In the genomic region with DNA sequence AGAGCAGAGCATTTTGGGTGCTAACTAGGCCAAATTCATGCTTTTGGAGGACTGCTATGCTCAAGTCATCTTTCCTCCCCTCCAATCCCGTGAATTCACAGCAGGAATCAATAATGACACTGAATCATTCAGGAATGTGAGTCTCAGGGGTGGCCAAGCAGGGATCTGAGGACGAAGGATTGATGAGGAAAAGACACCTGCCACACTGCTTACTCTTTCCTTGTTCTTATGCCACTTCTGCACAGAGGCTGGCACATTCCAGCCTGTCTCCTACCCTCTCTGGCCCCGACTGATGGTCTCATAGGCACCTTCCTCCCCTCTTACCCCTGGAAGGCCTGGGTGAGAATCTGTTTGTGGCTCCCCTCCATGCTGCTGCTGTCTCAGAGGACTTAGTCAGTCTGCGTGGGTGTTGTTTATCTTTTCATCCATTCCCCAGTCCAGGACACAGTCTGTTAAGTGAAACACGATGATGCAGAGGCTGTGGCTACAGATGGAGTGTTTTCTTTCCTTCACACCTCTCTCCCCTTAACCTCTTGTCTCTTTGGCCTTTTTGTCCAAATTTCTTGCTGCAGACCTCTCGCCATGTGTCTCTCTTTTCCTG, we compare ENCODE assay signal across 12 cellular contexts.
A peak's percentile ranks its signal among the peaks of the same experiment; 100 is the strongest.
DNase-seq lines count a peak whose midpoint lies in the region; TF ChIP-seq lines count a peak whose summit lies in the region.
"Had no signal": no experiment of that assay in that cellular context is flagged by ENCODE, and none has a peak within 500 bp of the region (broad histone marks: within the 10 kb centered on the region; RNA-seq: fewer than 3 reads in every experiment).

No MANE protein-coding gene starts in this region.

- H3K4me3 ChIP-seq in esophagus muscularis mucosa (no peak overlapping the region), WERI-Rb-1 (ENCODE audit: low read depth, low read length) (no peak overlapping the region)
- H3K4me3 ChIP-seq: ascending aorta, PC-9, spleen had no signal

- H3K9me3 ChIP-seq in esophagus muscularis mucosa (no peaks in the 10 kb centered on the region), WERI-Rb-1 (ENCODE audit: severe bottlenecking) (no peaks in the 10 kb centered on the region)
- H3K9me3 ChIP-seq: ascending aorta, spleen had no signal

- H3K36me3 Mint-ChIP-seq in nephron progenitor cell (ENCODE audit: low read depth): peaks cover 6% of the 10 kb centered on the region
- H3K36me3 Mint-ChIP-seq: type B pancreatic cell had no signal

- TF ChIP-seq CTCF in esophagus muscularis mucosa (IDR thresholded peaks at IDR 0.05): no peak
- no peak for TF ChIP-seq CTCF in nephron progenitor cell (IDR thresholded peaks at IDR 0.05)
- no peak for TF ChIP-seq CTCF in WERI-Rb-1 (IDR thresholded peaks at IDR 0.05; ENCODE audit: low read depth, low read length)

- H3K36me3 ChIP-seq in esophagus muscularis mucosa (no peaks in the 10 kb centered on the region), WERI-Rb-1 (no peaks in the 10 kb centered on the region)
- H3K36me3 ChIP-seq: ascending aorta, spleen had no signal

- peak; percentile 69 for DNase-seq in AG08396 (ENCODE audit: low spot score)
- peak; percentile 40 for DNase-seq in NCI-H226
- peak; percentile 92 for DNase-seq in esophagus muscularis mucosa (ENCODE audit: extremely low spot score)
- no peak for DNase-seq in nephron progenitor cell
- DNase-seq in WERI-Rb-1: no peak
- DNase-seq in NCI-H1694 (lab: John Stamatoyannopoulos, UW): no peak
- no peak for DNase-seq in NCI-H2227 treated with DMSO at 0.1 percent for 48 hours (lab: John Stamatoyannopoulos, UW)
- DNase-seq in NCI-H2171 treated with DMSO at 0.1 percent for 48 hours (lab: John Stamatoyannopoulos, UW): no peak
- DNase-seq: PC-9, spleen had no signal

- 26% methylated on average over 6 of the region's 6 CpGs for whole genome bisulfite sequencing in esophagus muscularis mucosa

- no peak for TF ChIP-seq EP300 in esophagus muscularis mucosa (IDR thresholded peaks at IDR 0.05)

- no peak for TF ChIP-seq POLR2A in esophagus muscularis mucosa (IDR thresholded peaks at IDR 0.05; ENCODE audit: low read depth)

- H3K27me3 Mint-ChIP-seq in nephron progenitor cell (ENCODE audit: low read depth, poor library complexity): peaks cover 1% of the 10 kb centered on the region

- intact Hi-C loops in esophagus muscularis mucosa (cut with DNase I): no loop called here

- H3K27me3 ChIP-seq in esophagus muscularis mucosa (no peaks in the 10 kb centered on the region), WERI-Rb-1 (ENCODE audit: insufficient read depth, low read depth, severe bottlenecking) (peaks cover 91% of the 10 kb centered on the region)
- H3K27me3 ChIP-seq: ascending aorta had no signal

- H3K27ac Mint-ChIP-seq in nephron progenitor cell: peak overlapping the region; percentile 98
- H3K27ac Mint-ChIP-seq: type B pancreatic cell had no signal

- H3K4me1 Mint-ChIP-seq in nephron progenitor cell: peaks cover 55% of the 10 kb centered on the region

- peak overlapping the region; percentile 15 for H3K4me3 Mint-ChIP-seq in nephron progenitor cell

- H3K9me3 Mint-ChIP-seq in nephron progenitor cell: peaks cover 15% of the 10 kb centered on the region
- H3K9me3 Mint-ChIP-seq: type B pancreatic cell had no signal

- peak overlapping the region; percentile 62 to 77 (median 66) for H3K27ac ChIP-seq in esophagus muscularis mucosa (replicated peaks in 1 of 4)
- no peak overlapping the region for H3K27ac ChIP-seq in WERI-Rb-1
- H3K27ac ChIP-seq: ascending aorta, PC-9, spleen had no signal

- peaks cover 9 to 44% (median 32%) of the 10 kb centered on the region in 4 donors for H3K4me1 ChIP-seq in esophagus muscularis mucosa
- H3K4me1 ChIP-seq: spleen had no signal

Comparison
In these comparisons a context has a peak if more than half of its experiments do, and no peak if none do; other contexts are left out.
1. DNase-seq: peak in AG08396 (single experiment), NCI-H226 (single experiment) and esophagus muscularis mucosa (single experiment); none in nephron progenitor cell (single experiment), WERI-Rb-1 (single experiment), NCI-H1694 (single experiment), NCI-H2227 treated with DMSO at 0.1 percent for 48 hours (single experiment) and NCI-H2171 treated with DMSO at 0.1 percent for 48 hours (single experiment).